Comparison of ENCODE assay signal across 18 cellular contexts in genomic region chr7:101239191-101239950, GRCh38. TPM values are rescaled to one million over a fixed set of nuclear protein-coding genes. Genes with fewer than 3 reads are reported as not detected.
DNase-seq lines count a peak whose midpoint lies in the region; ATAC-seq and TF ChIP-seq lines count a peak whose summit lies in the region.
"Had no signal": no experiment of that assay in that cellular context is flagged by ENCODE, and none has a peak within 500 bp of the region (broad histone marks: within the 10 kb centered on the region; RNA-seq: fewer than 3 reads in every experiment).

No MANE protein-coding gene starts in this region.

- H3K27me3 ChIP-seq in BLaER1 treated with 17β-estradiol and CSF1 and Interleukin-3, amounts not matched to agents 10 nM and 100 nM: no peaks in the 10 kb centered on the region
- H3K27me3 ChIP-seq in ascending aorta (no peaks in the 10 kb centered on the region), layer of hippocampus (ENCODE audit: control insufficient read depth, insufficient read depth, low read length) (no peaks in the 10 kb centered on the region), skeletal muscle tissue (ENCODE audit: control insufficient read depth in 3 of 3, insufficient read depth in 3 of 3, low read length in 3 of 3) (no peaks in the 10 kb centered on the region)
- H3K27me3 ChIP-seq: tibial artery had no signal

- no peak for ATAC-seq in HG02571 (IDR thresholded peaks at IDR 0.05; ENCODE audit: unreplicated experiment)
- ATAC-seq: WTC11 had no signal

- H3K9me3 ChIP-seq in BLaER1 treated with 17β-estradiol and CSF1 and Interleukin-3, amounts not matched to agents 10 nM and 100 nM (replicated peaks in 1 of 11): no peaks in the 10 kb centered on the region
- H3K9me3 ChIP-seq in ascending aorta: no peaks in the 10 kb centered on the region
- H3K9me3 ChIP-seq in skeletal muscle tissue (ENCODE audit: control insufficient read depth in 3 of 3, low read length in 3 of 3): no peaks in the 10 kb centered on the region
- H3K9me3 ChIP-seq: tibial artery had no signal

- H3K36me3 ChIP-seq in BLaER1 treated with 17β-estradiol and CSF1 and Interleukin-3, amounts not matched to agents 10 nM and 100 nM: peaks cover 18 to 60% (median 34%) of the 10 kb centered on the region in 11 experiments; a peak in 18 of 22 replicates
- H3K36me3 ChIP-seq in ascending aorta (peaks cover 27 to 41% of the 10 kb centered on the region in 2 donors), skeletal muscle tissue (ENCODE audit: control insufficient read depth in 3 of 3, insufficient read depth in 3 of 3, low read length in 3 of 3) (peaks cover 24 to 28% (median 25%) of the 10 kb centered on the region in 3 donors)

- H3K4me2 ChIP-seq in BLaER1 treated with 17β-estradiol and CSF1 and Interleukin-3, amounts not matched to agents 10 nM and 100 nM: peak overlapping the region; percentile 90 to 100 (median 98)
- H3K4me2 ChIP-seq: PC-9 had no signal

- TF ChIP-seq CTCF in ascending aorta (IDR thresholded peaks at IDR 0.05): no peak

- H3K4me1 ChIP-seq in BLaER1 treated with 17β-estradiol and CSF1 and Interleukin-3, amounts not matched to agents 10 nM and 100 nM: peaks cover 79 to 94% (median 91%) of the 10 kb centered on the region in 10 experiments
- H3K4me1 ChIP-seq in ascending aorta (peaks cover 0 to 10% of the 10 kb centered on the region in 2 donors), skeletal muscle tissue (ENCODE audit: control insufficient read depth in 3 of 3, insufficient read depth in 3 of 3, low read length in 3 of 3) (peaks cover 47 to 59% (median 54%) of the 10 kb centered on the region in 3 donors)

- peak overlapping the region in 8 of 10 experiments; percentile 21 to 65 (median 49); a peak in 13 of 20 replicates for H3K4me3 ChIP-seq in BLaER1 treated with 17β-estradiol and CSF1 and Interleukin-3, amounts not matched to agents 10 nM and 100 nM
- H3K4me3 ChIP-seq in ascending aorta (no peak overlapping the region), skeletal muscle tissue (ENCODE audit: low read length in 3 of 3) (no peak overlapping the region)
- H3K4me3 ChIP-seq: PC-9, tibial artery had no signal

- no peak for DNase-seq in ascending aorta (ENCODE audit: low spot score in 2 of 2)
- DNase-seq in putamen (ENCODE audit: low spot score): no peak
- no peak for DNase-seq in NCI-H128 (lab: John Stamatoyannopoulos, UW; ENCODE audit: unreplicated experiment)
- DNase-seq in NCI-H2227 (lab: John Stamatoyannopoulos, UW; ENCODE audit: unreplicated experiment): no peak
- DNase-seq: activated gamma-delta T cell treated with Interleukin-2 at 50 U/mL for 16 hours; effector CD8-positive, alpha-beta T cell; NCI-H1694; NCI-H524; PC-9; tibial artery had no signal

- intact Hi-C loops in ascending aorta (cut with DNase I): no loop called here

- peaks cover 0 to 76% (median 31%) of the 10 kb centered on the region in 11 experiments; a peak in 15 of 22 replicates for H4K20me1 ChIP-seq in BLaER1 treated with 17β-estradiol and CSF1 and Interleukin-3, amounts not matched to agents 10 nM and 100 nM

- H3K27ac ChIP-seq in BLaER1 treated with 17β-estradiol and CSF1 and Interleukin-3, amounts not matched to agents 10 nM and 100 nM: peak overlapping the region in 10 of 11 experiments; percentile 53 to 90 (median 80); a peak in 19 of 22 replicates
- peak overlapping the region; percentile 46 to 67 for H3K27ac ChIP-seq in ascending aorta
- peak overlapping the region; percentile 57 for H3K27ac ChIP-seq in layer of hippocampus (ENCODE audit: low read depth, low read length)
- peak overlapping the region; percentile 59 for H3K27ac ChIP-seq in skeletal muscle tissue (ENCODE audit: low read depth, low read length)
- H3K27ac ChIP-seq: PC-9 had no signal

- H3K9ac ChIP-seq in BLaER1 treated with 17β-estradiol and CSF1 and Interleukin-3, amounts not matched to agents 10 nM and 100 nM: peak overlapping the region; percentile 64 to 84 (median 75); a peak in 21 of 22 replicates
- H3K9ac ChIP-seq in skeletal muscle tissue (ENCODE audit: low read depth in 1 of 3, low read length in 3 of 3): peak overlapping the region in 1 of 3 donors; percentile 72

RNA-seq across cellular contexts. Expression of gene CLDN15, which starts 1.8 kb away (rescaled TPM):
- total RNA-seq in ascending aorta (27.7 TPM), skeletal muscle tissue (2.1 TPM)

RNA-seq across cellular contexts. Expression of gene FIS1, which starts 5.5 kb away (rescaled TPM):
- total RNA-seq in ascending aorta (266 TPM), skeletal muscle tissue (188 TPM)

RNA-seq across cellular contexts. Expression of gene ZNHIT1, which starts 21.4 kb away (rescaled TPM):
- total RNA-seq in ascending aorta (87.9 TPM), skeletal muscle tissue (84.0 TPM)

RNA-seq across cellular contexts. Expression of gene PLOD3, which starts 22.0 kb away (rescaled TPM):
- total RNA-seq in ascending aorta: 165 TPM
- total RNA-seq in skeletal muscle tissue: 20.9 TPM

RNA-seq across cellular contexts. Expression of gene MOGAT3, which starts 38.5 kb away (rescaled TPM):
- total RNA-seq in ascending aorta (not detected), skeletal muscle tissue (not detected)
- total RNA-seq: fibroblast of villous mesenchyme, mononuclear cell, osteocyte, PC-9 had no signal

Comparison
In these comparisons a context has a peak if more than half of its experiments do, and no peak if none do; other contexts are left out.
1. H3K4me3 ChIP-seq: peak in BLaER1 treated with 17β-estradiol and CSF1 and Interleukin-3, amounts not matched to agents 10 nM and 100 nM (8 of 10); none in ascending aorta (0 of 2) and skeletal muscle tissue (0 of 3).
2. Peak in every context shown above with its lines, with median percentiles within 50 percentile points of each other: H3K27ac ChIP-seq.